1 cellular context compared by ENCODE assay signal in the genomic region with DNA sequence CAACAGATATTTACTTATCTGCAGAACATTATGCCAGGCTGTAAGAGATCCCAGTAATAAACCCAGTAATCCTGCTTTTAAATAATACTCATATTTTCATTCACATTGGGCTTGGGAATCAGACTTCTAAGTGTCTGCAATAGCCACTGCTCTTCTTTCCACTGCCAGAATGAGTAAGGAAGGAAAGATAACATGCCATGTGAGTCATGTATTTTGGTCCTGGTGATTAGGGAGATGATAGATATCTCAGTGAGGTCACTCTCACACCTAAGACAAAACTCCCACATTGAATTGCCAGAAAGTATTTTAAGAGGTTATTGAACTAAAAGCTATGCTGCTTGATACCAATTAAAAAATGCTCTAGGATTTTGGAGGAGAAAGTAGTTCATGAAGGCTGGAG.
TF ChIP-seq lines count a peak whose summit lies in the region.

No MANE protein-coding gene starts in this region.

TF ChIP-seq in K562, 482 proteins besides CTCF, POLR2A, EP300 and RAD21 (continued from another document and continues in another):
- TF ChIP-seq, protein P1, sequence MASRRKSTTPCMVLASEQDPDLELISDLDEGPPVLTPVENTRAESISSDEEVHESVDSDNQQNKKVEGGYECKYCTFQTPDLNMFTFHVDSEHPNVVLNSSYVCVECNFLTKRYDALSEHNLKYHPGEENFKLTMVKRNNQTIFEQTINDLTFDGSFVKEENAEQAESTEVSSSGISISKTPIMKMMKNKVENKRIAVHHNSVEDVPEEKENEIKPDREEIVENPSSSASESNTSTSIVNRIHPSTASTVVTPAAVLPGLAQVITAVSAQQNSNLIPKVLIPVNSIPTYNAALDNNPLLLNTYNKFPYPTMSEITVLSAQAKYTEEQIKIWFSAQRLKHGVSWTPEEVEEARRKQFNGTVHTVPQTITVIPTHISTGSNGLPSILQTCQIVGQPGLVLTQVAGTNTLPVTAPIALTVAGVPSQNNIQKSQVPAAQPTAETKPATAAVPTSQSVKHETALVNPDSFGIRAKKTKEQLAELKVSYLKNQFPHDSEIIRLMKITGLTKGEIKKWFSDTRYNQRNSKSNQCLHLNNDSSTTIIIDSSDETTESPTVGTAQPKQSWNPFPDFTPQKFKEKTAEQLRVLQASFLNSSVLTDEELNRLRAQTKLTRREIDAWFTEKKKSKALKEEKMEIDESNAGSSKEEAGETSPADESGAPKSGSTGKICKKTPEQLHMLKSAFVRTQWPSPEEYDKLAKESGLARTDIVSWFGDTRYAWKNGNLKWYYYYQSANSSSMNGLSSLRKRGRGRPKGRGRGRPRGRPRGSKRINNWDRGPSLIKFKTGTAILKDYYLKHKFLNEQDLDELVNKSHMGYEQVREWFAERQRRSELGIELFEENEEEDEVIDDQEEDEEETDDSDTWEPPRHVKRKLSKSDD (conservative IDR thresholded peaks at IDR 0.05; ENCODE audit: low read length), result no peak
- no peak for TF ChIP-seq ZC3H4 (CRISPR knock-in tag; IDR thresholded peaks at IDR 0.05; ENCODE audit: borderline replicate concordance)
- 0 out of 2 replicates have a peak, but pooled peaks have one; percentile 6 for TF ChIP-seq BHLHE40 (IDR thresholded peaks at IDR 0.05; ENCODE audit: low read length)
- TF ChIP-seq SMAD2 (IDR thresholded peaks at IDR 0.05; ENCODE audit: low read depth, low read length), result no peak
- no peak for TF ChIP-seq XRCC3 (IDR thresholded peaks at IDR 0.05)
- TF ChIP-seq, protein P2, sequence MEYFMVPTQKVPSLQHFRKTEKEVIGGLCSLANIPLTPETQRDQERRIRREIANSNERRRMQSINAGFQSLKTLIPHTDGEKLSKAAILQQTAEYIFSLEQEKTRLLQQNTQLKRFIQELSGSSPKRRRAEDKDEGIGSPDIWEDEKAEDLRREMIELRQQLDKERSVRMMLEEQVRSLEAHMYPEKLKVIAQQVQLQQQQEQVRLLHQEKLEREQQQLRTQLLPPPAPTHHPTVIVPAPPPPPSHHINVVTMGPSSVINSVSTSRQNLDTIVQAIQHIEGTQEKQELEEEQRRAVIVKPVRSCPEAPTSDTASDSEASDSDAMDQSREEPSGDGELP (CRISPR knock-in tag; IDR thresholded peaks at IDR 0.05; ENCODE audit: borderline replicate concordance), result no peak
- peak; percentile 64 for TF ChIP-seq CBFA2T2 (conservative IDR thresholded peaks at IDR 0.05)
- no peak for TF ChIP-seq FOXO4 (CRISPR knock-in tag; IDR thresholded peaks at IDR 0.05)
- no peak for TF ChIP-seq SIRT6 (IDR thresholded peaks at IDR 0.05; ENCODE audit: low read depth, low read length)
- TF ChIP-seq, protein P3, sequence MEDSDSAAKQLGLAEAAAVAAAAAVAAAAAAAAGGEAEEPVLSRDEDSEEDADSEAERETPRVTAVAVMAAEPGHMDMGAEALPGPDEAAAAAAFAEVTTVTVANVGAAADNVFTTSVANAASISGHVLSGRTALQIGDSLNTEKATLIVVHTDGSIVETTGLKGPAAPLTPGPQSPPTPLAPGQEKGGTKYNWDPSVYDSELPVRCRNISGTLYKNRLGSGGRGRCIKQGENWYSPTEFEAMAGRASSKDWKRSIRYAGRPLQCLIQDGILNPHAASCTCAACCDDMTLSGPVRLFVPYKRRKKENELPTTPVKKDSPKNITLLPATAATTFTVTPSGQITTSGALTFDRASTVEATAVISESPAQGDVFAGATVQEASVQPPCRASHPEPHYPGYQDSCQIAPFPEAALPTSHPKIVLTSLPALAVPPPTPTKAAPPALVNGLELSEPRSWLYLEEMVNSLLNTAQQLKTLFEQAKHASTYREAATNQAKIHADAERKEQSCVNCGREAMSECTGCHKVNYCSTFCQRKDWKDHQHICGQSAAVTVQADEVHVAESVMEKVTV (CRISPR knock-in tag; IDR thresholded peaks at IDR 0.05), result no peak
- no peak for TF ChIP-seq ZNF589 (CRISPR knock-in tag; IDR thresholded peaks at IDR 0.05; ENCODE audit: low read depth)
- TF ChIP-seq, protein P4, sequence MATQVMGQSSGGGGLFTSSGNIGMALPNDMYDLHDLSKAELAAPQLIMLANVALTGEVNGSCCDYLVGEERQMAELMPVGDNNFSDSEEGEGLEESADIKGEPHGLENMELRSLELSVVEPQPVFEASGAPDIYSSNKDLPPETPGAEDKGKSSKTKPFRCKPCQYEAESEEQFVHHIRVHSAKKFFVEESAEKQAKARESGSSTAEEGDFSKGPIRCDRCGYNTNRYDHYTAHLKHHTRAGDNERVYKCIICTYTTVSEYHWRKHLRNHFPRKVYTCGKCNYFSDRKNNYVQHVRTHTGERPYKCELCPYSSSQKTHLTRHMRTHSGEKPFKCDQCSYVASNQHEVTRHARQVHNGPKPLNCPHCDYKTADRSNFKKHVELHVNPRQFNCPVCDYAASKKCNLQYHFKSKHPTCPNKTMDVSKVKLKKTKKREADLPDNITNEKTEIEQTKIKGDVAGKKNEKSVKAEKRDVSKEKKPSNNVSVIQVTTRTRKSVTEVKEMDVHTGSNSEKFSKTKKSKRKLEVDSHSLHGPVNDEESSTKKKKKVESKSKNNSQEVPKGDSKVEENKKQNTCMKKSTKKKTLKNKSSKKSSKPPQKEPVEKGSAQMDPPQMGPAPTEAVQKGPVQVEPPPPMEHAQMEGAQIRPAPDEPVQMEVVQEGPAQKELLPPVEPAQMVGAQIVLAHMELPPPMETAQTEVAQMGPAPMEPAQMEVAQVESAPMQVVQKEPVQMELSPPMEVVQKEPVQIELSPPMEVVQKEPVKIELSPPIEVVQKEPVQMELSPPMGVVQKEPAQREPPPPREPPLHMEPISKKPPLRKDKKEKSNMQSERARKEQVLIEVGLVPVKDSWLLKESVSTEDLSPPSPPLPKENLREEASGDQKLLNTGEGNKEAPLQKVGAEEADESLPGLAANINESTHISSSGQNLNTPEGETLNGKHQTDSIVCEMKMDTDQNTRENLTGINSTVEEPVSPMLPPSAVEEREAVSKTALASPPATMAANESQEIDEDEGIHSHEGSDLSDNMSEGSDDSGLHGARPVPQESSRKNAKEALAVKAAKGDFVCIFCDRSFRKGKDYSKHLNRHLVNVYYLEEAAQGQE (CRISPR knock-in tag; IDR thresholded peaks at IDR 0.05; ENCODE audit: low read depth), result no peak
- TF ChIP-seq SLC30A9 (CRISPR knock-in tag; IDR thresholded peaks at IDR 0.05), result no peak
- TF ChIP-seq SAFB2 (IDR thresholded peaks at IDR 0.05; ENCODE audit: borderline replicate concordance, low read depth, low read length, severe bottlenecking), result no peak
- TF ChIP-seq, protein P5, sequence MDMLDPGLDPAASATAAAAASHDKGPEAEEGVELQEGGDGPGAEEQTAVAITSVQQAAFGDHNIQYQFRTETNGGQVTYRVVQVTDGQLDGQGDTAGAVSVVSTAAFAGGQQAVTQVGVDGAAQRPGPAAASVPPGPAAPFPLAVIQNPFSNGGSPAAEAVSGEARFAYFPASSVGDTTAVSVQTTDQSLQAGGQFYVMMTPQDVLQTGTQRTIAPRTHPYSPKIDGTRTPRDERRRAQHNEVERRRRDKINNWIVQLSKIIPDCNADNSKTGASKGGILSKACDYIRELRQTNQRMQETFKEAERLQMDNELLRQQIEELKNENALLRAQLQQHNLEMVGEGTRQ (CRISPR knock-in tag; IDR thresholded peaks at IDR 0.05), result no peak
- TF ChIP-seq MEF2D (tag; conservative IDR thresholded peaks at IDR 0.05; ENCODE audit: low read depth), result peak; percentile 44; the same call in 1 of the 2 replicates
- no peak for TF ChIP-seq FOXJ2 (tag; IDR thresholded peaks at IDR 0.05)
- no peak for TF ChIP-seq RUNX1 (IDR thresholded peaks at IDR 0.05; ENCODE audit: low read depth)
- TF ChIP-seq HNRNPH1 (optimal IDR thresholded peaks at IDR 0.05; ENCODE audit: low read depth, low read length), result no peak
- no peak for TF ChIP-seq LEF1 (IDR thresholded peaks at IDR 0.05)
- no peak for TF ChIP-seq KLF1 (tag; IDR thresholded peaks at IDR 0.05)
- peak; percentile 40; the same call in 1 of the 2 replicates for TF ChIP-seq MYC (IDR thresholded peaks at IDR 0.05; ENCODE audit: low read depth, low read length)
- TF ChIP-seq MYC (CRISPR knock-in tag; IDR thresholded peaks at IDR 0.05; ENCODE audit: borderline replicate concordance, low read depth), result no peak
- TF ChIP-seq ZC3H11A (IDR thresholded peaks at IDR 0.05; ENCODE audit: low read depth, low read length), result no peak
- TF ChIP-seq, protein P6, sequence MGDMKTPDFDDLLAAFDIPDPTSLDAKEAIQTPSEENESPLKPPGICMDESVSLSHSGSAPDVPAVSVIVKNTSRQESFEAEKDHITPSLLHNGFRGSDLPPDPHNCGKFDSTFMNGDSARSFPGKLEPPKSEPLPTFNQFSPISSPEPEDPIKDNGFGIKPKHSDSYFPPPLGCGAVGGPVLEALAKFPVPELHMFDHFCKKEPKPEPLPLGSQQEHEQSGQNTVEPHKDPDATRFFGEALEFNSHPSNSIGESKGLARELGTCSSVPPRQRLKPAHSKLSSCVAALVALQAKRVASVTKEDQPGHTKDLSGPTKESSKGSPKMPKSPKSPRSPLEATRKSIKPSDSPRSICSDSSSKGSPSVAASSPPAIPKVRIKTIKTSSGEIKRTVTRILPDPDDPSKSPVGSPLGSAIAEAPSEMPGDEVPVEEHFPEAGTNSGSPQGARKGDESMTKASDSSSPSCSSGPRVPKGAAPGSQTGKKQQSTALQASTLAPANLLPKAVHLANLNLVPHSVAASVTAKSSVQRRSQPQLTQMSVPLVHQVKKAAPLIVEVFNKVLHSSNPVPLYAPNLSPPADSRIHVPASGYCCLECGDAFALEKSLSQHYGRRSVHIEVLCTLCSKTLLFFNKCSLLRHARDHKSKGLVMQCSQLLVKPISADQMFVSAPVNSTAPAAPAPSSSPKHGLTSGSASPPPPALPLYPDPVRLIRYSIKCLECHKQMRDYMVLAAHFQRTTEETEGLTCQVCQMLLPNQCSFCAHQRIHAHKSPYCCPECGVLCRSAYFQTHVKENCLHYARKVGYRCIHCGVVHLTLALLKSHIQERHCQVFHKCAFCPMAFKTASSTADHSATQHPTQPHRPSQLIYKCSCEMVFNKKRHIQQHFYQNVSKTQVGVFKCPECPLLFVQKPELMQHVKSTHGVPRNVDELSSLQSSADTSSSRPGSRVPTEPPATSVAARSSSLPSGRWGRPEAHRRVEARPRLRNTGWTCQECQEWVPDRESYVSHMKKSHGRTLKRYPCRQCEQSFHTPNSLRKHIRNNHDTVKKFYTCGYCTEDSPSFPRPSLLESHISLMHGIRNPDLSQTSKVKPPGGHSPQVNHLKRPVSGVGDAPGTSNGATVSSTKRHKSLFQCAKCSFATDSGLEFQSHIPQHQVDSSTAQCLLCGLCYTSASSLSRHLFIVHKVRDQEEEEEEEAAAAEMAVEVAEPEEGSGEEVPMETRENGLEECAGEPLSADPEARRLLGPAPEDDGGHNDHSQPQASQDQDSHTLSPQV (IDR thresholded peaks at IDR 0.05), result no peak
- TF ChIP-seq ZFP30 (CRISPR knock-in tag; IDR thresholded peaks at IDR 0.05; ENCODE audit: borderline replicate concordance), result no peak
- no peak for TF ChIP-seq WHSC1 (IDR thresholded peaks at IDR 0.05; ENCODE audit: low read length)
- no peak for TF ChIP-seq HNRNPUL1 (IDR thresholded peaks at IDR 0.05; ENCODE audit: low read length)
- TF ChIP-seq CEBPG (CRISPR knock-in tag; IDR thresholded peaks at IDR 0.05), result no peak
- TF ChIP-seq CEBPG (tag; conservative IDR thresholded peaks at IDR 0.05 in 1 of 2, IDR thresholded peaks at IDR 0.05 in 1 of 2), result no peak
- peak in 1 of 2 experiments; percentile 78; a peak in 1 of 4 replicates for TF ChIP-seq RCOR1 (IDR thresholded peaks at IDR 0.05; ENCODE audit: borderline replicate concordance in 1 of 2, low read depth in 2 of 2, low read length in 2 of 2)
- no peak for TF ChIP-seq ZNF395 (CRISPR knock-in tag; IDR thresholded peaks at IDR 0.05)
- no peak for TF ChIP-seq MEF2A (IDR thresholded peaks at IDR 0.05; ENCODE audit: control insufficient read depth, low read depth, low read length)
- no peak for TF ChIP-seq POLR3G (IDR thresholded peaks at IDR 0.05; ENCODE audit: extremely low read depth, insufficient read length, insufficient replicate concordance)
- TF ChIP-seq YY1 (IDR thresholded peaks at IDR 0.05; ENCODE audit: borderline replicate concordance in 1 of 3, control insufficient read depth in 1 of 3, extremely low read depth in 1 of 3, insufficient read depth in 3 of 3, insufficient read length in 1 of 3, insufficient replicate concordance in 2 of 3, low read depth in 1 of 3, low read length in 2 of 3), result no peak
- peak; percentile 8 to 45; a peak in 2 of 4 replicates for TF ChIP-seq KDM1A (IDR thresholded peaks at IDR 0.05)
- TF ChIP-seq ESRRB (CRISPR knock-in tag; IDR thresholded peaks at IDR 0.05; ENCODE audit: borderline replicate concordance), result no peak
- TF ChIP-seq, protein P7, sequence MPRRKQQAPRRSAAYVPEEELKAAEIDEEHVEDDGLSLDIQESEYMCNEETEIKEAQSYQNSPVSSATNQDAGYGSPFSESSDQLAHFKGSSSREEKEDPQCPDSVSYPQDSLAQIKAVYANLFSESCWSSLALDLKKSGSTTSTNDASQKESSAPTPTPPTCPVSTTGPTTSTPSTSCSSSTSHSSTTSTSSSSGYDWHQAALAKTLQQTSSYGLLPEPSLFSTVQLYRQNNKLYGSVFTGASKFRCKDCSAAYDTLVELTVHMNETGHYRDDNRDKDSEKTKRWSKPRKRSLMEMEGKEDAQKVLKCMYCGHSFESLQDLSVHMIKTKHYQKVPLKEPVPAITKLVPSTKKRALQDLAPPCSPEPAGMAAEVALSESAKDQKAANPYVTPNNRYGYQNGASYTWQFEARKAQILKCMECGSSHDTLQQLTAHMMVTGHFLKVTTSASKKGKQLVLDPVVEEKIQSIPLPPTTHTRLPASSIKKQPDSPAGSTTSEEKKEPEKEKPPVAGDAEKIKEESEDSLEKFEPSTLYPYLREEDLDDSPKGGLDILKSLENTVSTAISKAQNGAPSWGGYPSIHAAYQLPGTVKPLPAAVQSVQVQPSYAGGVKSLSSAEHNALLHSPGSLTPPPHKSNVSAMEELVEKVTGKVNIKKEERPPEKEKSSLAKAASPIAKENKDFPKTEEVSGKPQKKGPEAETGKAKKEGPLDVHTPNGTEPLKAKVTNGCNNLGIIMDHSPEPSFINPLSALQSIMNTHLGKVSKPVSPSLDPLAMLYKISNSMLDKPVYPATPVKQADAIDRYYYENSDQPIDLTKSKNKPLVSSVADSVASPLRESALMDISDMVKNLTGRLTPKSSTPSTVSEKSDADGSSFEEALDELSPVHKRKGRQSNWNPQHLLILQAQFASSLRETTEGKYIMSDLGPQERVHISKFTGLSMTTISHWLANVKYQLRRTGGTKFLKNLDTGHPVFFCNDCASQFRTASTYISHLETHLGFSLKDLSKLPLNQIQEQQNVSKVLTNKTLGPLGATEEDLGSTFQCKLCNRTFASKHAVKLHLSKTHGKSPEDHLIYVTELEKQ (CRISPR knock-in tag; IDR thresholded peaks at IDR 0.05), result no peak
